In genomic region chr16:84612686-84613085, GRCh38 we compare ENCODE assay signal across 14 cellular contexts. TPM values are rescaled to one million over a fixed set of nuclear protein-coding genes. Genes with fewer than 3 reads are reported as not detected.
DNase-seq lines count a peak whose midpoint lies in the region; ATAC-seq and TF ChIP-seq lines count a peak whose summit lies in the region.
"Had no signal": no experiment of that assay in that cellular context is flagged by ENCODE, and none has a peak within 500 bp of the region (broad histone marks: within the 10 kb centered on the region; RNA-seq: fewer than 3 reads in every experiment).

No MANE protein-coding gene starts in this region.

- intact Hi-C loops in CD4-positive, alpha-beta memory T cell (cut with micrococcal nuclease): no loop called here
- intact Hi-C loops in naive thymus-derived CD4-positive, alpha-beta T cell (cut with micrococcal nuclease): no loop called here
- intact Hi-C loops in posterior vena cava (cut with DNase I): no loop called here

- H3K9me3 ChIP-seq in CD4-positive, alpha-beta memory T cell (ENCODE audit: control insufficient read depth in 1 of 2, low read length in 2 of 2): no peaks in the 10 kb centered on the region
- H3K9me3 ChIP-seq in naive thymus-derived CD4-positive, alpha-beta T cell (ENCODE audit: control insufficient read depth in 2 of 3, low read length in 3 of 3): no peaks in the 10 kb centered on the region
- H3K9me3 ChIP-seq: MG63 had no signal

- no peaks in the 10 kb centered on the region for H3K36me3 ChIP-seq in CD4-positive, alpha-beta memory T cell (ENCODE audit: insufficient read depth, low read length)
- peaks cover 0 to 16% (median 4%) of the 10 kb centered on the region in 3 experiments for H3K36me3 ChIP-seq in naive thymus-derived CD4-positive, alpha-beta T cell (ENCODE audit: control insufficient read depth in 2 of 3, insufficient read depth in 3 of 3, low read length in 3 of 3)

- H3K4me1 Mint-ChIP-seq in activated CD8-positive, alpha-beta memory T cell treated with anti-CD3 and anti-CD28 coated beads, Interleukin-2, amount 10 ng/mL, durations not matched to agents 7 days and 5 days: peaks cover 78% of the 10 kb centered on the region
- H3K4me1 Mint-ChIP-seq in CD4-positive, alpha-beta memory T cell: peaks cover 73 to 97% (median 84%) of the 10 kb centered on the region in 4 donors
- H3K4me1 Mint-ChIP-seq in activated T-helper 17 cell treated with anti-CD3 and anti-CD28 coated beads, Interleukin-2, amount 50 U/mL, for 72 hours: peaks cover 69% of the 10 kb centered on the region
- H3K4me1 Mint-ChIP-seq in naive thymus-derived CD4-positive, alpha-beta T cell: peaks cover 71 to 92% (median 84%) of the 10 kb centered on the region in 7 donors

- H3K4me3 ChIP-seq in CD4-positive, alpha-beta memory T cell (ENCODE audit: low read length in 2 of 2): no peak overlapping the region
- no peak overlapping the region for H3K4me3 ChIP-seq in naive thymus-derived CD4-positive, alpha-beta T cell (ENCODE audit: low read length)
- H3K4me3 ChIP-seq: MG63 had no signal

- POLR2A ChIA-PET in CD4-positive, alpha-beta memory T cell (lab: Charles Lee; ENCODE audit: partially characterized antibody): interaction anchor here (0.7 to 10.2 kb wide), 12 partner anchors 10 to 106 kb away, joined by 3 to 530 read pairs (median 4); no protein-coding TSS in a partner anchor
- POLR2A ChIA-PET in naive thymus-derived CD4-positive, alpha-beta T cell (lab: Charles Lee): interaction anchor here (0.9 to 7.8 kb wide), 5 partner anchors 11 to 97 kb away, joined by 3 to 96 read pairs (median 3); no protein-coding TSS in a partner anchor
- POLR2A ChIA-PET in HEK293T (lab: Yijun Ruan, JAX): no interaction called here

- H3K27me3 ChIP-seq in CD4-positive, alpha-beta memory T cell (ENCODE audit: insufficient read depth, low read length): no peaks in the 10 kb centered on the region
- no peaks in the 10 kb centered on the region for H3K27me3 ChIP-seq in naive thymus-derived CD4-positive, alpha-beta T cell (ENCODE audit: control insufficient read depth in 2 of 2, insufficient read depth in 2 of 2, low read length in 2 of 2)
- H3K27me3 ChIP-seq: MG63 had no signal

- H3K27ac ChIP-seq in CD4-positive, alpha-beta memory T cell (ENCODE audit: low read depth, low read length): peak overlapping the region; percentile 62
- no peak overlapping the region for H3K27ac ChIP-seq in naive thymus-derived CD4-positive, alpha-beta T cell (ENCODE audit: low read depth, low read length)

- H3K27me3 Mint-ChIP-seq in activated CD8-positive, alpha-beta memory T cell treated with anti-CD3 and anti-CD28 coated beads, Interleukin-2, amount 10 ng/mL, durations not matched to agents 7 days and 5 days: no peaks in the 10 kb centered on the region
- H3K27me3 Mint-ChIP-seq in CD4-positive, alpha-beta memory T cell: no peaks in the 10 kb centered on the region
- H3K27me3 Mint-ChIP-seq in activated T-helper 17 cell treated with anti-CD3 and anti-CD28 coated beads, Interleukin-2, amount 50 U/mL, for 72 hours: no peaks in the 10 kb centered on the region
- H3K27me3 Mint-ChIP-seq in naive thymus-derived CD4-positive, alpha-beta T cell: no peaks in the 10 kb centered on the region

- H3K27ac Mint-ChIP-seq in activated CD8-positive, alpha-beta memory T cell treated with anti-CD3 and anti-CD28 coated beads, Interleukin-2, amount 10 ng/mL, durations not matched to agents 7 days and 5 days: peak overlapping the region; percentile 91
- H3K27ac Mint-ChIP-seq in CD4-positive, alpha-beta memory T cell: peak overlapping the region; percentile 34 to 99 (median 90)
- H3K27ac Mint-ChIP-seq in activated T-helper 17 cell treated with anti-CD3 and anti-CD28 coated beads, Interleukin-2, amount 50 U/mL, for 72 hours: peak overlapping the region; percentile 97
- peak overlapping the region in 7 of 9 donors; percentile 6 to 94 (median 66) for H3K27ac Mint-ChIP-seq in naive thymus-derived CD4-positive, alpha-beta T cell

- peak overlapping the region; percentile 96 for H3K4me3 Mint-ChIP-seq in activated CD8-positive, alpha-beta memory T cell treated with anti-CD3 and anti-CD28 coated beads, Interleukin-2, amount 10 ng/mL, durations not matched to agents 7 days and 5 days
- peak overlapping the region in 3 of 8 donors; percentile 11 to 97 (median 17) for H3K4me3 Mint-ChIP-seq in CD4-positive, alpha-beta memory T cell
- H3K4me3 Mint-ChIP-seq in activated T-helper 17 cell treated with anti-CD3 and anti-CD28 coated beads, Interleukin-2, amount 50 U/mL, for 72 hours: peak overlapping the region; percentile 91
- H3K4me3 Mint-ChIP-seq in naive thymus-derived CD4-positive, alpha-beta T cell: peak overlapping the region in 3 of 10 donors; percentile 36 to 98 (median 56)

- ATAC-seq in activated CD8-positive, alpha-beta memory T cell treated with anti-CD3 and anti-CD28 coated beads, Interleukin-2, amount 10 ng/mL, durations not matched to agents 7 days and 5 days: no peak
- ATAC-seq in activated T-helper 17 cell treated with anti-CD3 and anti-CD28 coated beads, Interleukin-2, amount 50 U/mL, for 72 hours (replicated peaks): no peak
- ATAC-seq in naive thymus-derived CD4-positive, alpha-beta T cell: no peak
- ATAC-seq: PC-3 had no signal

- H3K36me3 Mint-ChIP-seq in activated CD8-positive, alpha-beta memory T cell treated with anti-CD3 and anti-CD28 coated beads, Interleukin-2, amount 10 ng/mL, durations not matched to agents 7 days and 5 days: peaks cover 91% of the 10 kb centered on the region
- H3K36me3 Mint-ChIP-seq in CD4-positive, alpha-beta memory T cell: peaks cover 39 to 64% of the 10 kb centered on the region in 2 donors
- H3K36me3 Mint-ChIP-seq in activated T-helper 17 cell treated with anti-CD3 and anti-CD28 coated beads, Interleukin-2, amount 50 U/mL, for 72 hours (ENCODE audit: low read depth): peaks cover 94% of the 10 kb centered on the region
- peaks cover 0 to 75% (median 26%) of the 10 kb centered on the region in 5 donors for H3K36me3 Mint-ChIP-seq in naive thymus-derived CD4-positive, alpha-beta T cell

- CTCF ChIA-PET in activated CD8-positive, alpha-beta memory T cell treated with anti-CD3 and anti-CD28 coated beads, Interleukin-2, amount 10 ng/mL, durations not matched to agents 7 days and 5 days (lab: Charles Lee): interaction anchor here (1.0 to 9.7 kb wide), 6 partner anchors 13 to 126 kb away, joined by 3 to 88 read pairs (median 4); partner anchors contain the start of gene MEAK7
- CTCF ChIA-PET in CD4-positive, alpha-beta memory T cell (lab: Charles Lee; ENCODE audit: partially characterized antibody): interaction anchor here (0.6 to 15.2 kb wide), 4 partner anchors 10 to 104 kb away, joined by 3 to 358 read pairs (median 26); partner anchors contain the start of gene MEAK7
- CTCF ChIA-PET in naive thymus-derived CD4-positive, alpha-beta T cell (lab: Charles Lee): interaction anchor here (1.3 kb wide), 1 partner anchor 16 kb away, joined by 3 read pairs; no protein-coding TSS in a partner anchor
- CTCF ChIA-PET in HEK293T (lab: Yijun Ruan, JAX): no interaction called here

- no peak for DNase-seq in activated CD8-positive, alpha-beta memory T cell treated with anti-CD3 and anti-CD28 coated beads, Interleukin-2, amount 10 ng/mL, durations not matched to agents 7 days and 5 days
- DNase-seq in activated CD8-positive, alpha-beta memory T cell treated with anti-CD3 and anti-CD28 coated beads, Interleukin-2, amount 50 U/mL, for 4 hours: no peak
- DNase-seq in CD4-positive, alpha-beta memory T cell: no peak
- DNase-seq in naive thymus-derived CD4-positive, alpha-beta T cell: no peak
- DNase-seq in HEK293T (ENCODE audit: extremely low spot score) (no peak), posterior vena cava (ENCODE audit: low spot score) (no peak), GM19238 (ENCODE audit: insufficient read length, low spot score) (no peak)
- DNase-seq: DMS 273 treated with DMSO at 0.1 percent for 48 hours, MG63, NCI-H1092 treated with DMSO at 0.1 percent for 48 hours, NCI-H1694 treated with DMSO at 0.1 percent for 48 hours, NCI-H748 treated with DMSO at 0.1 percent for 48 hours, PC-3 had no signal

- peaks cover 85% of the 10 kb centered on the region for H3K4me1 ChIP-seq in CD4-positive, alpha-beta memory T cell (ENCODE audit: insufficient read depth, low read length)
- peaks cover 76 to 81% of the 10 kb centered on the region in 2 donors for H3K4me1 ChIP-seq in naive thymus-derived CD4-positive, alpha-beta T cell (ENCODE audit: control insufficient read depth in 2 of 2, insufficient read depth in 2 of 2, low read length in 2 of 2)

- H3K9me3 Mint-ChIP-seq in activated CD8-positive, alpha-beta memory T cell treated with anti-CD3 and anti-CD28 coated beads, Interleukin-2, amount 10 ng/mL, durations not matched to agents 7 days and 5 days (ENCODE audit: low read depth): no peaks in the 10 kb centered on the region
- peaks cover 0 to 4% (median 0%) of the 10 kb centered on the region in 8 donors for H3K9me3 Mint-ChIP-seq in CD4-positive, alpha-beta memory T cell
- no peaks in the 10 kb centered on the region for H3K9me3 Mint-ChIP-seq in activated T-helper 17 cell treated with anti-CD3 and anti-CD28 coated beads, Interleukin-2, amount 50 U/mL, for 72 hours
- peaks cover 0 to 6% (median 0%) of the 10 kb centered on the region in 11 donors for H3K9me3 Mint-ChIP-seq in naive thymus-derived CD4-positive, alpha-beta T cell

TF ChIP-seq in HEK293T, 16 proteins besides CTCF, POLR2A, EP300 and RAD21 (continues in another document):
- TF ChIP-seq SUZ12 (IDR thresholded peaks at IDR 0.05): no peak
- TF ChIP-seq FOXM1 (IDR thresholded peaks at IDR 0.05; ENCODE audit: borderline replicate concordance): no peak
- no peak for TF ChIP-seq CTBP1 (IDR thresholded peaks at IDR 0.05; ENCODE audit: borderline replicate concordance)
- TF ChIP-seq ELF4 (IDR thresholded peaks at IDR 0.05): no peak

RNA-seq across cellular contexts. Expression of gene COTL1, which starts 5.2 kb away (rescaled TPM):
- 1,000 to 10,000 TPM; 1,052 to 1,190 TPM for total RNA-seq in activated CD8-positive, alpha-beta memory T cell treated with anti-CD3 and anti-CD28 coated beads, Interleukin-2, amount 10 ng/mL, durations not matched to agents 7 days and 5 days
- 100 to 1,000 TPM; 181 to 186 TPM for total RNA-seq in CD4-positive, alpha-beta memory T cell
- polyA plus RNA-seq in CD4-positive, alpha-beta memory T cell: 100 to 1,000 TPM; 589 to 683 TPM
- 100 to 1,000 TPM; 250 to 505 TPM for total RNA-seq in activated T-helper 17 cell treated with anti-CD3 and anti-CD28 coated beads, Interleukin-2, amount 50 U/mL, for 72 hours
- total RNA-seq in naive thymus-derived CD4-positive, alpha-beta T cell: 100 to 1,000 TPM in 3 of 5 experiments, 10 to 100 TPM in 2; 84.2 to 704 (median 172) TPM
- 100 to 1,000 TPM; 268 to 344 TPM for polyA plus RNA-seq in naive thymus-derived CD4-positive, alpha-beta T cell
- total RNA-seq in posterior vena cava: 10 to 100 TPM; 55.0 to 66.0 TPM

RNA-seq across cellular contexts. Expression of gene KLHL36, which starts 35.6 kb away (rescaled TPM):
- total RNA-seq in activated CD8-positive, alpha-beta memory T cell treated with anti-CD3 and anti-CD28 coated beads, Interleukin-2, amount 10 ng/mL, durations not matched to agents 7 days and 5 days: 10 to 100 TPM; 38.5 to 44.9 TPM
- total RNA-seq in CD4-positive, alpha-beta memory T cell: 100 to 1,000 TPM; 131 to 149 TPM
- polyA plus RNA-seq in CD4-positive, alpha-beta memory T cell: 10 to 100 TPM; 28.2 to 43.0 TPM
- 10 to 100 TPM; 52.3 to 65.5 TPM for total RNA-seq in activated T-helper 17 cell treated with anti-CD3 and anti-CD28 coated beads, Interleukin-2, amount 50 U/mL, for 72 hours
- total RNA-seq in naive thymus-derived CD4-positive, alpha-beta T cell: 100 to 1,000 TPM in 2 of 5 experiments, 10 to 100 TPM in 3; 51.8 to 161 (median 97.8) TPM
- 10 to 100 TPM; 45.8 to 73.7 TPM for polyA plus RNA-seq in naive thymus-derived CD4-positive, alpha-beta T cell
- total RNA-seq in posterior vena cava: 10 to 100 TPM; 48.5 to 49.4 TPM
